In genomic region chr14:96497087-96497486, GRCh38 we compare ENCODE assay signal across 16 cellular contexts. TPM values are rescaled to one million over a fixed set of nuclear protein-coding genes. Genes with fewer than 3 reads are reported as not detected.
DNase-seq lines count a peak whose midpoint lies in the region; ATAC-seq and TF ChIP-seq lines count a peak whose summit lies in the region.
"Had no signal": no experiment of that assay in that cellular context is flagged by ENCODE, and none has a peak within 500 bp of the region (broad histone marks: within the 10 kb centered on the region; RNA-seq: fewer than 3 reads in every experiment).

No MANE protein-coding gene starts in this region.

- TF ChIP-seq POLR2A in gastroesophageal sphincter (IDR thresholded peaks at IDR 0.05), result no peak

- 0 out of 2 replicates have a peak, but pooled peaks cover 6% of the 10 kb centered on the region for H3K36me3 ChIP-seq in DOHH2 (ENCODE audit: control insufficient read depth, low read length)
- no peaks in the 10 kb centered on the region for H3K36me3 ChIP-seq in RWPE2 (ENCODE audit: low read depth)
- H3K36me3 ChIP-seq in gastroesophageal sphincter, result no peaks in the 10 kb centered on the region

- 60 to 66% methylated on average over 3 to 5 of the region's 5 CpGs for WGBS in gastroesophageal sphincter (ENCODE audit: low coverage in 1 of 2), 2 donors

- no peaks in the 10 kb centered on the region for H3K27me3 ChIP-seq in DOHH2 (ENCODE audit: control insufficient read depth, low read length)
- H3K27me3 ChIP-seq in RWPE2 (ENCODE audit: insufficient read depth, poor library complexity, severe bottlenecking), result no peaks in the 10 kb centered on the region
- peaks cover 4% of the 10 kb centered on the region for H3K27me3 ChIP-seq in gastroesophageal sphincter

- TF ChIP-seq CTCF in DOHH2 (IDR thresholded peaks at IDR 0.05; ENCODE audit: low read depth, low read length, poor library complexity, severe bottlenecking) (no peak), RWPE2 (IDR thresholded peaks at IDR 0.05; ENCODE audit: poor library complexity, severe bottlenecking) (no peak), gastroesophageal sphincter (IDR thresholded peaks at IDR 0.05) (no peak)

- H3K4me2 ChIP-seq in DOHH2 (ENCODE audit: low read length), result peak overlapping the region; percentile 71

- peak; percentile 29 for ATAC-seq in GM19023 (IDR thresholded peaks at IDR 0.05; ENCODE audit: unreplicated experiment)
- ATAC-seq in HG02973 (IDR thresholded peaks at IDR 0.05; ENCODE audit: unreplicated experiment), result peak; percentile 34
- peak; percentile 69 for ATAC-seq in RWPE2 (ENCODE audit: low read depth)
- no peak for ATAC-seq in gastroesophageal sphincter

- peaks cover 25% of the 10 kb centered on the region for H3F3A ChIP-seq in DOHH2 (ENCODE audit: control insufficient read depth, insufficient read depth)

- peak overlapping the region; percentile 46 for H3K27ac ChIP-seq in DOHH2 (ENCODE audit: low read depth, low read length)
- H3K27ac ChIP-seq in RWPE2 (ENCODE audit: poor library complexity, severe bottlenecking), result no peak overlapping the region
- H3K27ac ChIP-seq in gastroesophageal sphincter, result no peak overlapping the region
- H3K27ac ChIP-seq: SK-N-MC had no signal

- H4K20me1 ChIP-seq in DOHH2 (ENCODE audit: control insufficient read depth, insufficient read depth, low read depth, low read length), result no peaks in the 10 kb centered on the region

- H3K9me2 ChIP-seq in DOHH2 (replicated peaks; ENCODE audit: control insufficient read depth, low read length), result no peaks in the 10 kb centered on the region

- DNase-seq in RWPE2 (ENCODE audit: low spot score) (no peak), hypothalamus (lab: John Stamatoyannopoulos, UW) (no peak), NCI-H226 (no peak)
- DNase-seq in stimulated activated CD4-positive, alpha-beta T cell treated with anti-CD3 and anti-CD28 coated beads, Interleukin-4, amount 100 ng/mL, for 1 hour, result no peak
- DNase-seq: activated CD4-positive, alpha-beta T cell treated with anti-CD3 and anti-CD28 coated beads, Interleukin-2, amount 10 ng/mL, durations not matched to agents 7 days and 5 days; activated naive CD4-positive, alpha-beta T cell treated with Interleukin-2 at 50 U/mL for 16 hours; central memory CD4-positive, alpha-beta T cell; DND-41; hippocampal formation; NCI-H1417 treated with DMSO at 0.1 percent for 48 hours; stimulated activated CD4-positive, alpha-beta T cell treated with anti-CD3 and anti-CD28 coated beads, Interleukin-12 subunit alpha, Interleukin-12 subunit beta, amount 100 ng/mL, for 4 hours had no signal

- H3K9me3 ChIP-seq in DOHH2 (ENCODE audit: control insufficient read depth, insufficient read depth, low read length) (no peaks in the 10 kb centered on the region), RWPE2 (ENCODE audit: severe bottlenecking) (no peaks in the 10 kb centered on the region), gastroesophageal sphincter (no peaks in the 10 kb centered on the region)

- no peak for TF ChIP-seq EP300 in gastroesophageal sphincter (IDR thresholded peaks at IDR 0.05)

- peaks cover 71% of the 10 kb centered on the region for H3K4me1 ChIP-seq in DOHH2 (ENCODE audit: control insufficient read depth, low read length)
- H3K4me1 ChIP-seq in RWPE2 (ENCODE audit: insufficient read depth, poor library complexity, severe bottlenecking), result peaks cover 4% of the 10 kb centered on the region
- peaks cover 0 to 9% (median 4%) of the 10 kb centered on the region in 3 donors for H3K4me1 ChIP-seq in gastroesophageal sphincter

- peaks cover 16% of the 10 kb centered on the region for H3K79me2 ChIP-seq in DOHH2 (ENCODE audit: control insufficient read depth, low read length)

- H3K4me3 ChIP-seq in DOHH2 (ENCODE audit: low read length) (peak overlapping the region; percentile 59), RWPE2 (ENCODE audit: severe bottlenecking) (no peak overlapping the region), gastroesophageal sphincter (no peak overlapping the region)
- H3K4me3 ChIP-seq: SK-N-MC had no signal

RNA-seq across cellular contexts. Expression of gene PAPOLA, which starts 5.1 kb away (rescaled TPM):
- total RNA-seq in gastroesophageal sphincter, result 100 to 1,000 TPM; 111 to 167 (median 134) TPM
